ENCODE assay signal across 19 cellular contexts in the genomic region with DNA sequence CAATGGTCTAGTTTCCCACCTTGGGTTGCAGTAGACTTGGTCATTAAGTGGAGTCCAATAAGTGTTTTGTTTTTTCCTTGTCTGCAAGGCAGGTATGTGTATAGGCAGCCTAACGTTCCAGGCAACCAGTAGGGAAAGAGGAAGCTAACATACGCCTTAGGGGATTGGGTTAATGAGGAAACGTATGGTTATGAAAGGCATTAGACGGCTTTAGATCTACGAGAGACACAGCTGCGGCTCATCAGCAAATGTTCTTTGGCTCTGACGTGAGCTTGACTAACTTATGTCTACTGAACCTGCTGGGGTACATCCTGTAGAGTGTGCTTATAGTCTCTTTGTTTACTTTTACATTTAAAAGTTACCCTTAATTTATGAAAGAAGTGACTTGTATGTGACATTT.
A peak's percentile ranks its signal among the peaks of the same experiment; 100 is the strongest.
DNase-seq lines count a peak whose midpoint lies in the region; ATAC-seq and TF ChIP-seq lines count a peak whose summit lies in the region.
"Had no signal": no experiment of that assay in that cellular context is flagged by ENCODE, and none has a peak within 500 bp of the region (broad histone marks: within the 10 kb centered on the region; RNA-seq: fewer than 3 reads in every experiment).

No MANE protein-coding gene starts in this region.

- CTCF ChIA-PET in WTC11 (lab: Charles Lee): no interaction called here

- H3K36me3 ChIP-seq in BLaER1 (peaks cover 4% of the 10 kb centered on the region; the same call in 1 of the 2 replicates), esophagus muscularis mucosa (no peaks in the 10 kb centered on the region)
- H3K36me3 ChIP-seq: colonic mucosa, left ventricle myocardium inferior, tibial artery had no signal

- H3K27me3 ChIP-seq in BLaER1 (no peaks in the 10 kb centered on the region), esophagus muscularis mucosa (no peaks in the 10 kb centered on the region)
- H3K27me3 ChIP-seq: colonic mucosa, tibial artery had no signal

- ATAC-seq in WTC11 (no peak), GM21360 (IDR thresholded peaks at IDR 0.05; ENCODE audit: unreplicated experiment) (no peak)
- no peak for ATAC-seq in natural killer cell treated with Interleukin-12 subunit alpha and Interleukin-12 subunit beta and Interleukin-15 and Interleukin-18, amount 100 ng/mL, for 72 hours
- ATAC-seq: natural killer cell had no signal

- H3K27ac Mint-ChIP-seq in WTC11 (peak overlapping the region; percentile 66; the same call in 1 of the 2 replicates), mesothelial cell of epicardium (peak overlapping the region; percentile 75)
- H3K27ac Mint-ChIP-seq in natural killer cell treated with Interleukin-12 subunit alpha and Interleukin-12 subunit beta and Interleukin-15 and Interleukin-18, amount 100 ng/mL, for 72 hours: no peak overlapping the region
- H3K27ac Mint-ChIP-seq: natural killer cell had no signal

- H3K4me3 ChIP-seq in BLaER1 (no peak overlapping the region), esophagus muscularis mucosa (no peak overlapping the region)
- H3K4me3 ChIP-seq: colonic mucosa, left ventricle myocardium inferior, tibial artery had no signal

- H3K27me3 Mint-ChIP-seq in WTC11 (ENCODE audit: low read depth) (no peaks in the 10 kb centered on the region), mesothelial cell of epicardium (ENCODE audit: low read depth) (no peaks in the 10 kb centered on the region)
- peaks cover 21 to 49% of the 10 kb centered on the region in 2 donors for H3K27me3 Mint-ChIP-seq in natural killer cell treated with Interleukin-12 subunit alpha and Interleukin-12 subunit beta and Interleukin-15 and Interleukin-18, amount 100 ng/mL, for 72 hours

- WGBS in esophagus muscularis mucosa: 66% methylated on average over 7 of the region's 7 CpGs

- peaks cover 69% of the 10 kb centered on the region for H3K4me1 ChIP-seq in BLaER1
- peaks cover 0 to 36% (median 30%) of the 10 kb centered on the region in 4 donors for H3K4me1 ChIP-seq in esophagus muscularis mucosa
- H3K4me1 ChIP-seq: colonic mucosa had no signal

- H3K9me3 ChIP-seq in BLaER1 (no peaks in the 10 kb centered on the region), esophagus muscularis mucosa (no peaks in the 10 kb centered on the region)
- H3K9me3 ChIP-seq: colonic mucosa, left ventricle myocardium inferior, tibial artery had no signal

- DNase-seq in MV-4-11 (lab: John Stamatoyannopoulos, UW): peak; percentile 85
- DNase-seq in WTC11 (ENCODE audit: low spot score): no peak
- no peak for DNase-seq in mesothelial cell of epicardium (ENCODE audit: low spot score in 2 of 2, unreplicated experiment in 2 of 2)
- DNase-seq in stimulated activated CD4-positive, alpha-beta T cell treated with anti-CD3 and anti-CD28 coated beads, Interleukin-2, amount 100 ng/mL, for 24 hours: no peak
- no peak for DNase-seq in natural killer cell treated with Interleukin-12 subunit alpha and Interleukin-12 subunit beta and Interleukin-15 and Interleukin-18, amount 100 ng/mL, for 72 hours (ENCODE audit: low spot score)
- no peak for DNase-seq in esophagus muscularis mucosa (ENCODE audit: extremely low spot score)
- DNase-seq: activated CD4-positive, CD25-positive, alpha-beta regulatory T cell; activated gamma-delta T cell treated with Interleukin-2 at 50 U/mL for 16 hours; aorta; Calu3; colonic mucosa; left ventricle myocardium inferior; natural killer cell; NCI-H2107; stimulated activated CD4-positive, alpha-beta T cell treated with anti-CD3 and anti-CD28 coated beads, Interleukin-2, amount 100 ng/mL, for 48 hours; stimulated activated CD8-positive, alpha-beta memory T cell treated with anti-CD3 and anti-CD28 coated beads, Interleukin-4, amount 100 ng/mL, for 48 hours; tibial artery had no signal

- intact Hi-C loops in esophagus muscularis mucosa (cut with DNase I): loop anchor here (10.0 kb wide), 1 partner anchor 192 kb away; no protein-coding TSS in a partner anchor

- H3K9me3 Mint-ChIP-seq in WTC11 (peaks cover 4% of the 10 kb centered on the region; the same call in 1 of the 2 replicates), mesothelial cell of epicardium (no peaks in the 10 kb centered on the region)
- H3K9me3 Mint-ChIP-seq in natural killer cell treated with Interleukin-12 subunit alpha and Interleukin-12 subunit beta and Interleukin-15 and Interleukin-18, amount 100 ng/mL, for 72 hours: no peaks in the 10 kb centered on the region
- H3K9me3 Mint-ChIP-seq: natural killer cell had no signal

- TF ChIP-seq CTCF in WTC11 (IDR thresholded peaks at IDR 0.05) (no peak), mesothelial cell of epicardium (IDR thresholded peaks at IDR 0.05; ENCODE audit: unreplicated experiment) (no peak), esophagus muscularis mucosa (IDR thresholded peaks at IDR 0.05) (no peak)

- H3K36me3 Mint-ChIP-seq in WTC11 (no peaks in the 10 kb centered on the region), mesothelial cell of epicardium (no peaks in the 10 kb centered on the region)
- peaks cover 4% of the 10 kb centered on the region for H3K36me3 Mint-ChIP-seq in natural killer cell treated with Interleukin-12 subunit alpha and Interleukin-12 subunit beta and Interleukin-15 and Interleukin-18, amount 100 ng/mL, for 72 hours
- H3K36me3 Mint-ChIP-seq: natural killer cell had no signal

- peaks cover 76% of the 10 kb centered on the region for H4K20me1 ChIP-seq in BLaER1

- H3K27ac ChIP-seq in BLaER1 (peak overlapping the region; percentile 70; the same call in 1 of the 2 replicates), esophagus muscularis mucosa (replicated peaks in 1 of 4) (no peak overlapping the region)
- H3K27ac ChIP-seq: colonic mucosa, left ventricle myocardium inferior, tibial artery had no signal

- no peak for TF ChIP-seq POLR2A in esophagus muscularis mucosa (IDR thresholded peaks at IDR 0.05; ENCODE audit: low read depth)

- H3K4me1 Mint-ChIP-seq in WTC11 (peaks cover 14% of the 10 kb centered on the region), mesothelial cell of epicardium (peaks cover 38% of the 10 kb centered on the region)
- H3K4me1 Mint-ChIP-seq in natural killer cell treated with Interleukin-12 subunit alpha and Interleukin-12 subunit beta and Interleukin-15 and Interleukin-18, amount 100 ng/mL, for 72 hours (ENCODE audit: low read depth in 2 of 2): no peaks in the 10 kb centered on the region
- H3K4me1 Mint-ChIP-seq: natural killer cell had no signal

- H3K9ac ChIP-seq in BLaER1: peak overlapping the region; percentile 40; the same call in 1 of the 2 replicates

- no peak overlapping the region for H3K4me3 Mint-ChIP-seq in WTC11
- H3K4me3 Mint-ChIP-seq in mesothelial cell of epicardium: no peak overlapping the region
- H3K4me3 Mint-ChIP-seq in natural killer cell treated with Interleukin-12 subunit alpha and Interleukin-12 subunit beta and Interleukin-15 and Interleukin-18, amount 100 ng/mL, for 72 hours: no peak overlapping the region
- H3K4me3 Mint-ChIP-seq: natural killer cell had no signal

- H3K4me2 ChIP-seq in BLaER1: peak overlapping the region; percentile 49

- POLR2A ChIA-PET in WTC11 (lab: Charles Lee): no interaction called here

- TF ChIP-seq EP300 in esophagus muscularis mucosa (IDR thresholded peaks at IDR 0.05): no peak

TF ChIP-seq in WTC11, 78 proteins besides CTCF, POLR2A, EP300 and RAD21:
- TF ChIP-seq, protein P1, sequence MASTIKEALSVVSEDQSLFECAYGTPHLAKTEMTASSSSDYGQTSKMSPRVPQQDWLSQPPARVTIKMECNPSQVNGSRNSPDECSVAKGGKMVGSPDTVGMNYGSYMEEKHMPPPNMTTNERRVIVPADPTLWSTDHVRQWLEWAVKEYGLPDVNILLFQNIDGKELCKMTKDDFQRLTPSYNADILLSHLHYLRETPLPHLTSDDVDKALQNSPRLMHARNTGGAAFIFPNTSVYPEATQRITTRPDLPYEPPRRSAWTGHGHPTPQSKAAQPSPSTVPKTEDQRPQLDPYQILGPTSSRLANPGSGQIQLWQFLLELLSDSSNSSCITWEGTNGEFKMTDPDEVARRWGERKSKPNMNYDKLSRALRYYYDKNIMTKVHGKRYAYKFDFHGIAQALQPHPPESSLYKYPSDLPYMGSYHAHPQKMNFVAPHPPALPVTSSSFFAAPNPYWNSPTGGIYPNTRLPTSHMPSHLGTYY (CRISPR knock-in tag; IDR thresholded peaks at IDR 0.05): no peak

Comparison
In these comparisons a context has a peak if more than half of its experiments do, and no peak if none do; other contexts are left out.
1. H3K27ac Mint-ChIP-seq: peak in WTC11 (single experiment) and mesothelial cell of epicardium (single experiment); none in natural killer cell treated with Interleukin-12 subunit alpha and Interleukin-12 subunit beta and Interleukin-15 and Interleukin-18, amount 100 ng/mL, for 72 hours (0 of 2).